1 cellular context compared by ENCODE assay signal in genomic region chr11:45794169-45794568, GRCh38.
TF ChIP-seq lines count a peak whose summit lies in the region.

No MANE protein-coding gene starts in this region.

TF ChIP-seq in HepG2, 621 proteins besides CTCF, POLR2A, EP300 and RAD21:
- TF ChIP-seq TEF (CRISPR knock-in tag; IDR thresholded peaks at IDR 0.05): no peak
- no peak for TF ChIP-seq BHLHE40 (IDR thresholded peaks at IDR 0.05; ENCODE audit: low read length)
- TF ChIP-seq THYN1 (CRISPR knock-in tag; IDR thresholded peaks at IDR 0.05; ENCODE audit: borderline replicate concordance, low read depth): no peak
- TF ChIP-seq SOX13 (IDR thresholded peaks at IDR 0.05): no peak
- no peak for TF ChIP-seq SOX13 (CRISPR knock-in tag; conservative IDR thresholded peaks at IDR 0.05 in 1 of 2, IDR thresholded peaks at IDR 0.05 in 1 of 2)
- TF ChIP-seq MTA3 (CRISPR knock-in tag; IDR thresholded peaks at IDR 0.05): no peak
- no peak for TF ChIP-seq ZNF160 (CRISPR knock-in tag; IDR thresholded peaks at IDR 0.05)
- TF ChIP-seq KLF11 (CRISPR knock-in tag; IDR thresholded peaks at IDR 0.05): no peak
- peak in 1 of 2 experiments; percentile 81; a peak in 3 of 4 replicates for TF ChIP-seq REST (IDR thresholded peaks at IDR 0.05; ENCODE audit: borderline replicate concordance in 1 of 2, low read depth in 1 of 2, low read length in 2 of 2)
- TF ChIP-seq FOXA3 (CRISPR knock-in tag; IDR thresholded peaks at IDR 0.05): 0 out of 2 replicates have a peak, but pooled peaks have one; percentile 23
- no peak for TF ChIP-seq MAFK (conservative IDR thresholded peaks at IDR 0.05 in 1 of 2, IDR thresholded peaks at IDR 0.05 in 1 of 2; ENCODE audit: low read length in 2 of 2)
- TF ChIP-seq ZNF652 (CRISPR knock-in tag; IDR thresholded peaks at IDR 0.05; ENCODE audit: borderline replicate concordance, low read depth): peak; percentile 42; the same call in 1 of the 2 replicates
- no peak for TF ChIP-seq NFE2L1 (CRISPR knock-in tag; IDR thresholded peaks at IDR 0.05; ENCODE audit: borderline replicate concordance)
- TF ChIP-seq ZNF670 (CRISPR knock-in tag; IDR thresholded peaks at IDR 0.05; ENCODE audit: borderline replicate concordance): no peak
- TF ChIP-seq ZNF7 (CRISPR knock-in tag; IDR thresholded peaks at IDR 0.05): no peak
- TF ChIP-seq MAF1 (CRISPR knock-in tag; IDR thresholded peaks at IDR 0.05; ENCODE audit: borderline replicate concordance): no peak
- no peak for TF ChIP-seq BRCA1 (CRISPR knock-in tag; IDR thresholded peaks at IDR 0.05)
- no peak for TF ChIP-seq PLRG1 (conservative IDR thresholded peaks at IDR 0.05)
- no peak for TF ChIP-seq JARID2 (CRISPR knock-in tag; IDR thresholded peaks at IDR 0.05; ENCODE audit: insufficient replicate concordance)
- no peak for TF ChIP-seq HNF1B (CRISPR knock-in tag; IDR thresholded peaks at IDR 0.05)
- TF ChIP-seq HNRNPH1 (optimal IDR thresholded peaks at IDR 0.05; ENCODE audit: low read depth, low read length): no peak
- TF ChIP-seq CREBL2 (CRISPR knock-in tag; IDR thresholded peaks at IDR 0.05; ENCODE audit: borderline replicate concordance): no peak
- no peak for TF ChIP-seq ZFP90 (CRISPR knock-in tag; IDR thresholded peaks at IDR 0.05; ENCODE audit: borderline replicate concordance)
- no peak for TF ChIP-seq ZFP41 (CRISPR knock-in tag; IDR thresholded peaks at IDR 0.05; ENCODE audit: borderline replicate concordance)
- TF ChIP-seq MLX (CRISPR knock-in tag; IDR thresholded peaks at IDR 0.05): no peak
- TF ChIP-seq JUNB (CRISPR knock-in tag; IDR thresholded peaks at IDR 0.05; ENCODE audit: borderline replicate concordance): no peak
- no peak for TF ChIP-seq ZNF547 (CRISPR knock-in tag; IDR thresholded peaks at IDR 0.05)
- TF ChIP-seq ZNF580 (CRISPR knock-in tag; IDR thresholded peaks at IDR 0.05; ENCODE audit: borderline replicate concordance, low read depth): no peak
- TF ChIP-seq FOXA1 (IDR thresholded peaks at IDR 0.05): no peak
- peak; percentile 36; the same call in 1 of the 2 replicates for TF ChIP-seq FOXA1 (CRISPR knock-in tag; IDR thresholded peaks at IDR 0.05)
- TF ChIP-seq ZNF709 (CRISPR knock-in tag; IDR thresholded peaks at IDR 0.05): no peak
- no peak for TF ChIP-seq ZNF710 (CRISPR knock-in tag; IDR thresholded peaks at IDR 0.05; ENCODE audit: borderline replicate concordance)
